ENCODE assay signal across 14 cellular contexts in genomic region chr4:120693817-120694216, GRCh38.
DNase-seq lines count a peak whose midpoint lies in the region; ATAC-seq and TF ChIP-seq lines count a peak whose summit lies in the region.
"Had no signal": no experiment of that assay in that cellular context is flagged by ENCODE, and none has a peak within 500 bp of the region (broad histone marks: within the 10 kb centered on the region; RNA-seq: fewer than 3 reads in every experiment).

No MANE protein-coding gene starts in this region.

- no peak overlapping the region for H4K91ac ChIP-seq in IMR-90 (ENCODE audit: insufficient read depth, low read depth, low read length)

- no peak overlapping the region for H2AFZ ChIP-seq in IMR-90 (replicated peaks; ENCODE audit: low read length, poor library complexity)

- TF ChIP-seq CTCF in IMR-90 (conservative IDR thresholded peaks at IDR 0.05; ENCODE audit: low read depth, low read length) (no peak), WTC11 (IDR thresholded peaks at IDR 0.05) (no peak)

- in situ Hi-C loops in IMR-90 (cut with MboI; ENCODE audit: low sequenced_read_pairs) = no loop called here

- no peak overlapping the region for H2BK15ac ChIP-seq in IMR-90 (ENCODE audit: low read depth, low read length)

- H2BK5ac ChIP-seq in IMR-90 (ENCODE audit: low read depth, low read length, poor library complexity, severe bottlenecking) = no peak overlapping the region

- H3K36me3 Mint-ChIP-seq in WTC11 = no peaks in the 10 kb centered on the region
- no peaks in the 10 kb centered on the region for H3K36me3 Mint-ChIP-seq in CD4-positive, alpha-beta memory T cell
- H3K36me3 Mint-ChIP-seq: CD4-positive, CD25-positive, alpha-beta regulatory T cell had no signal

- H4K5ac ChIP-seq in IMR-90 (ENCODE audit: low read depth, low read length) = peak overlapping the region; percentile 11; the same call in 1 of the 2 replicates

- no peak overlapping the region for H3K14ac ChIP-seq in IMR-90 (replicated peaks; ENCODE audit: low read depth, low read length)

- H3K9me3 ChIP-seq in IMR-90 (ENCODE audit: control insufficient read depth, insufficient read depth, low read length) (no peaks in the 10 kb centered on the region), mesodermal cell (ENCODE audit: control insufficient read depth, low read length) (no peaks in the 10 kb centered on the region)
- no peaks in the 10 kb centered on the region for H3K9me3 ChIP-seq in CD4-positive, alpha-beta memory T cell (ENCODE audit: control insufficient read depth in 1 of 2, low read length in 2 of 2)
- H3K9me3 ChIP-seq: BLaER1, HAP-1 had no signal

- ATAC-seq in IMR-90 (ENCODE audit: low read depth) (no peak), WTC11 (no peak), HG02759 (IDR thresholded peaks at IDR 0.05; ENCODE audit: unreplicated experiment) (no peak), GM19351 (IDR thresholded peaks at IDR 0.05; ENCODE audit: unreplicated experiment) (no peak)

- no peaks in the 10 kb centered on the region for H4K20me1 ChIP-seq in IMR-90 (ENCODE audit: insufficient read depth, low read length)
- H4K20me1 ChIP-seq: BLaER1 had no signal

- BruUV-seq in IMR-90 (replicated peaks; lab: Mats Ljungman, UMichigan) = no TSS peak

- CTCF ChIA-PET in IMR-90 (lab: Yijun Ruan, JAX) = no interaction called here
- CTCF ChIA-PET in WTC11 (lab: Charles Lee) = no interaction called here
- CTCF ChIA-PET in CD4-positive, alpha-beta memory T cell (lab: Charles Lee; ENCODE audit: partially characterized antibody) = no interaction called here

- DNase-seq in IMR-90 (no peak), WTC11 (ENCODE audit: low spot score) (no peak), EL (no peak)
- no peak for DNase-seq in CD4-positive, alpha-beta memory T cell
- DNase-seq: AML-193; CD4-positive, CD25-positive, alpha-beta regulatory T cell; DMS153; DMS79 treated with DMSO at 0.1 percent for 48 hours; GDM1 had no signal

- no peak overlapping the region for H3K27ac ChIP-seq in IMR-90 (ENCODE audit: insufficient read depth, low read length)
- H3K27ac ChIP-seq in mesodermal cell (ENCODE audit: low read depth, low read length, severe bottlenecking) = peak overlapping the region; percentile 36
- H3K27ac ChIP-seq in CD4-positive, alpha-beta memory T cell (ENCODE audit: low read depth, low read length) = no peak overlapping the region
- H3K27ac ChIP-seq: BLaER1 had no signal

- no peak overlapping the region for H2AK9ac ChIP-seq in IMR-90 (replicated peaks; ENCODE audit: low read depth, low read length, poor library complexity)

- no peaks in the 10 kb centered on the region for H3K27me3 ChIP-seq in IMR-90 (ENCODE audit: control insufficient read depth, insufficient read depth, low read length)
- H3K27me3 ChIP-seq in CD4-positive, alpha-beta memory T cell (ENCODE audit: insufficient read depth, low read length) = no peaks in the 10 kb centered on the region
- H3K27me3 ChIP-seq: BLaER1 had no signal

- no peak overlapping the region for H3K4me3 Mint-ChIP-seq in WTC11
- no peak overlapping the region for H3K4me3 Mint-ChIP-seq in CD4-positive, alpha-beta memory T cell
- H3K4me3 Mint-ChIP-seq: CD4-positive, CD25-positive, alpha-beta regulatory T cell had no signal

- H3K4ac ChIP-seq in IMR-90 (ENCODE audit: low read depth, low read length) = no peak overlapping the region

- no peak overlapping the region for H4K8ac ChIP-seq in IMR-90 (ENCODE audit: low read depth in 2 of 2, low read length in 2 of 2)

- intact Hi-C loops in IMR-90 (cut with micrococcal nuclease) = no loop called here
- intact Hi-C loops in CD4-positive, alpha-beta memory T cell (cut with micrococcal nuclease) = no loop called here

- no peak overlapping the region; the same call in 1 of the 2 replicates for H3K18ac ChIP-seq in IMR-90 (ENCODE audit: low read depth, low read length)

- no peak overlapping the region for H2AK5ac ChIP-seq in IMR-90 (ENCODE audit: low read depth, low read length)

- no peak overlapping the region for H2BK120ac ChIP-seq in IMR-90 (ENCODE audit: low read depth, low read length)

- H3K4me1 Mint-ChIP-seq in WTC11 = 0 out of 2 replicates have a peak, but pooled peaks cover 4% of the 10 kb centered on the region
- no peaks in the 10 kb centered on the region for H3K4me1 Mint-ChIP-seq in CD4-positive, alpha-beta memory T cell
- H3K4me1 Mint-ChIP-seq: CD4-positive, CD25-positive, alpha-beta regulatory T cell had no signal

- H3K27ac Mint-ChIP-seq in WTC11 = 0 out of 2 replicates have a peak overlapping the region, but pooled peaks have one; percentile 48
- no peak overlapping the region for H3K27ac Mint-ChIP-seq in CD4-positive, alpha-beta memory T cell
- H3K27ac Mint-ChIP-seq: CD4-positive, CD25-positive, alpha-beta regulatory T cell had no signal

- no peak for TF ChIP-seq RAD21 in IMR-90 (IDR thresholded peaks at IDR 0.05; ENCODE audit: low read length)

- no peak overlapping the region for H3K56ac ChIP-seq in IMR-90 (ENCODE audit: extremely low read depth, insufficient read depth, low read length)

- H3K23ac ChIP-seq in IMR-90 (ENCODE audit: low read depth, low read length) = no peak overlapping the region

- H3K9me3 Mint-ChIP-seq in WTC11 = no peaks in the 10 kb centered on the region
- peaks cover 0 to 2% (median 0%) of the 10 kb centered on the region in 8 donors for H3K9me3 Mint-ChIP-seq in CD4-positive, alpha-beta memory T cell
- H3K9me3 Mint-ChIP-seq: CD4-positive, CD25-positive, alpha-beta regulatory T cell had no signal

- dilution Hi-C loops in IMR-90 (cut with HindIII; ENCODE audit: low sequenced_read_pairs, unreplicated experiment) = no loop called here

- no peak for TF ChIP-seq POLR2A in IMR-90 (IDR thresholded peaks at IDR 0.05; ENCODE audit: low read depth, low read length)

- H3K9me1 ChIP-seq in IMR-90 (ENCODE audit: insufficient read depth, low read length) = no peaks in the 10 kb centered on the region; the same call in 1 of the 2 replicates

- H3K4me3 ChIP-seq in IMR-90 (ENCODE audit: insufficient read depth, low read depth, low read length) = no peak overlapping the region
- no peak overlapping the region for H3K4me3 ChIP-seq in mesodermal cell (ENCODE audit: extremely low read depth, insufficient read depth, low read length, poor library complexity, severe bottlenecking)
- H3K4me3 ChIP-seq in CD4-positive, alpha-beta memory T cell (ENCODE audit: low read length in 2 of 2) = no peak overlapping the region
- H3K4me3 ChIP-seq: BLaER1, HAP-1 had no signal

- no peak overlapping the region for H2BK20ac ChIP-seq in IMR-90 (ENCODE audit: low read depth, low read length)

- H3K36me3 ChIP-seq in IMR-90 (ENCODE audit: control insufficient read depth, insufficient read depth, low read length) (no peaks in the 10 kb centered on the region), mesodermal cell (ENCODE audit: control insufficient read depth, insufficient read depth, low read length) (no peaks in the 10 kb centered on the region)
- H3K36me3 ChIP-seq in CD4-positive, alpha-beta memory T cell (ENCODE audit: insufficient read depth, low read length) = no peaks in the 10 kb centered on the region
- H3K36me3 ChIP-seq: BLaER1, HAP-1 had no signal

- H3K79me1 ChIP-seq in IMR-90 (ENCODE audit: low read depth in 1 of 2, low read length in 2 of 2) = no peaks in the 10 kb centered on the region

- POLR2A ChIA-PET in IMR-90 (lab: Charles Lee; ENCODE audit: unreplicated experiment) (no interaction called here), WTC11 (lab: Charles Lee) (no interaction called here)
- POLR2A ChIA-PET in CD4-positive, alpha-beta memory T cell (lab: Charles Lee; ENCODE audit: partially characterized antibody) = no interaction called here

- H3K4me1 ChIP-seq in IMR-90 (ENCODE audit: control insufficient read depth, insufficient read depth, low read length) = no peaks in the 10 kb centered on the region; the same call in 1 of the 2 replicates
- peaks cover 6% of the 10 kb centered on the region for H3K4me1 ChIP-seq in mesodermal cell (ENCODE audit: control insufficient read depth, insufficient read depth, low read length, poor library complexity, severe bottlenecking)
- no peaks in the 10 kb centered on the region for H3K4me1 ChIP-seq in CD4-positive, alpha-beta memory T cell (ENCODE audit: insufficient read depth, low read length)
- H3K4me1 ChIP-seq: BLaER1 had no signal

- no peak overlapping the region for H3K9ac ChIP-seq in IMR-90 (ENCODE audit: low read depth, low read length)
- H3K9ac ChIP-seq: BLaER1 had no signal

- no peak overlapping the region for H3K4me2 ChIP-seq in IMR-90 (ENCODE audit: low read depth, low read length)
- H3K4me2 ChIP-seq: BLaER1 had no signal

- H3K27me3 Mint-ChIP-seq in WTC11 (ENCODE audit: low read depth) = no peaks in the 10 kb centered on the region
- H3K27me3 Mint-ChIP-seq in CD4-positive, alpha-beta memory T cell = peaks cover 4 to 9% of the 10 kb centered on the region in 2 donors

TF ChIP-seq in IMR-90, 13 proteins besides CTCF, POLR2A, EP300 and RAD21:
- TF ChIP-seq RCOR1 (IDR thresholded peaks at IDR 0.05; ENCODE audit: insufficient replicate concordance, low read length) = no peak
- TF ChIP-seq MAFK (IDR thresholded peaks at IDR 0.05; ENCODE audit: low read depth, low read length) = no peak
- TF ChIP-seq MXI1 (IDR thresholded peaks at IDR 0.05; ENCODE audit: borderline replicate concordance, low read depth, low read length) = no peak
- TF ChIP-seq BHLHE40 (IDR thresholded peaks at IDR 0.05; ENCODE audit: low read depth, low read length) = no peak

TF ChIP-seq in WTC11, 78 proteins besides CTCF, POLR2A, EP300 and RAD21 (continues in another document):
- no peak for TF ChIP-seq ZSCAN18 (CRISPR knock-in tag; IDR thresholded peaks at IDR 0.05)
